8 cellular contexts compared by ENCODE assay signal in the genomic region with DNA sequence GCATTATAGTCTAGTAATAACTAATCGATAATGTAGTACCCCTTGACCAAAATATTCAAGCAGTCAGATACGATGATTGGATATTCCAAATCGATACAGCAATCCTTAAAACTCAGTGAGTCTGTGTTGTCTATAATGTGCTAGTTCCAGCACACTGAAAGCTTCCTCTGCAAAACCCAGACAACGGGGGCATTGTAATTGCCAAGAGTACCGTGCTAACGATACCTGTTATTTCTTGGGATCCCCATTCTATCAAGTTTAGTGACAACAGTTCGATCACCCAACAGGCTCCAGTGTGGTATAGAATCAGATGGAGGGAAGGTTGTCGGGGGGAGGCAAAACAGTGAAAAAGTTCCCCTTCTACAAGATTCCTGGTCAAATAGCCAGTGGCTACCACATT. TPM values are rescaled to one million over a fixed set of nuclear protein-coding genes. Genes with fewer than 3 reads are reported as not detected.
DNase-seq lines count a peak whose midpoint lies in the region; ATAC-seq and TF ChIP-seq lines count a peak whose summit lies in the region.

No MANE protein-coding gene starts in this region.

- no peaks in the 10 kb centered on the region for H3K9me3 Mint-ChIP-seq in IgD-negative memory B cell
- H3K9me3 Mint-ChIP-seq in chondrocyte (ENCODE audit: low read depth) = peaks cover 3% of the 10 kb centered on the region
- peaks cover 0 to 1% (median 0%) of the 10 kb centered on the region in 11 donors for H3K9me3 Mint-ChIP-seq in naive thymus-derived CD4-positive, alpha-beta T cell

- H3K36me3 Mint-ChIP-seq in IgD-negative memory B cell (peaks cover 1% of the 10 kb centered on the region), chondrocyte (ENCODE audit: low read depth) (no peaks in the 10 kb centered on the region)
- peaks cover 0 to 6% (median 0%) of the 10 kb centered on the region in 5 donors for H3K36me3 Mint-ChIP-seq in naive thymus-derived CD4-positive, alpha-beta T cell

- H3K4me1 ChIP-seq in ACC112 (ENCODE audit: control insufficient read depth, insufficient read depth, low read length, unreplicated experiment) = peaks cover 36% of the 10 kb centered on the region
- peaks cover 5% of the 10 kb centered on the region in 2 donors for H3K4me1 ChIP-seq in naive thymus-derived CD4-positive, alpha-beta T cell (ENCODE audit: control insufficient read depth in 2 of 2, insufficient read depth in 2 of 2, low read length in 2 of 2)

- H3K36me3 ChIP-seq in ACC112 (ENCODE audit: insufficient read depth, low read length) = no peaks in the 10 kb centered on the region
- H3K36me3 ChIP-seq in naive thymus-derived CD4-positive, alpha-beta T cell (ENCODE audit: control insufficient read depth in 2 of 3, insufficient read depth in 3 of 3, low read length in 3 of 3) = no peaks in the 10 kb centered on the region

- intact Hi-C loops in naive thymus-derived CD4-positive, alpha-beta T cell (cut with micrococcal nuclease) = loop anchor here (1.0 to 10.0 kb wide), 10 partner anchors 52 to 1417 kb away; partner anchors contain the start of genes KIF5B (in 2 of the 2), ARHGAP12 (in 1 of the 2), CCDC7 (in 1 of the 2) and EPC1 (in 1 of the 2)

- H3K4me1 Mint-ChIP-seq in IgD-negative memory B cell (peaks cover 2 to 15% (median 10%) of the 10 kb centered on the region in 3 donors), chondrocyte (ENCODE audit: low read depth) (peaks cover 63% of the 10 kb centered on the region)
- peaks cover 7 to 34% (median 14%) of the 10 kb centered on the region in 7 donors for H3K4me1 Mint-ChIP-seq in naive thymus-derived CD4-positive, alpha-beta T cell

- peak overlapping the region; percentile 82 for H3K4me3 ChIP-seq in ACC112 (ENCODE audit: low read depth, low read length)
- H3K4me3 ChIP-seq in naive thymus-derived CD4-positive, alpha-beta T cell (ENCODE audit: low read length) = peak overlapping the region; percentile 84

- CTCF ChIA-PET in naive thymus-derived CD4-positive, alpha-beta T cell (lab: Charles Lee) = interaction anchor here (0.6 to 2.9 kb wide), 2 partner anchors 246 to 255 kb away, joined by 3 to 21 read pairs; no protein-coding TSS in a partner anchor

- H3K79me2 ChIP-seq in ACC112 (ENCODE audit: control insufficient read depth, insufficient read depth, low read length, unreplicated experiment) = peaks cover 11% of the 10 kb centered on the region

- no peak for ATAC-seq in naive thymus-derived CD4-positive, alpha-beta T cell
- no peak for ATAC-seq in HG03095 (IDR thresholded peaks at IDR 0.05; ENCODE audit: unreplicated experiment)
- ATAC-seq in GM18868 (IDR thresholded peaks at IDR 0.05; ENCODE audit: unreplicated experiment) = no peak

- H3K27ac Mint-ChIP-seq in IgD-negative memory B cell (peak overlapping the region; percentile 78 to 99 (median 99)), chondrocyte (ENCODE audit: unreplicated experiment) (peak overlapping the region; percentile 96)
- peak overlapping the region in 6 of 9 donors; percentile 67 to 99 (median 98) for H3K27ac Mint-ChIP-seq in naive thymus-derived CD4-positive, alpha-beta T cell

- H3K27me3 ChIP-seq in ACC112 (ENCODE audit: insufficient read depth, low read length) = no peaks in the 10 kb centered on the region
- H3K27me3 ChIP-seq in naive thymus-derived CD4-positive, alpha-beta T cell (ENCODE audit: control insufficient read depth in 2 of 2, insufficient read depth in 2 of 2, low read length in 2 of 2) = no peaks in the 10 kb centered on the region

- TF ChIP-seq CTCF in chondrocyte (IDR thresholded peaks at IDR 0.05) = no peak

- DNase-seq in chondrocyte (ENCODE audit: low spot score) (no peak), NOMO-1 (lab: John Stamatoyannopoulos, UW; ENCODE audit: unreplicated experiment in 2 of 2) (no peak), NCI-H1092 treated with DMSO at 0.1 percent for 48 hours (lab: John Stamatoyannopoulos, UW) (no peak)
- DNase-seq in naive thymus-derived CD4-positive, alpha-beta T cell = no peak

- H2AFZ ChIP-seq in ACC112 (ENCODE audit: low read length, unreplicated experiment) = peak overlapping the region; percentile 77

- H3K9me3 ChIP-seq in naive thymus-derived CD4-positive, alpha-beta T cell (ENCODE audit: control insufficient read depth in 2 of 3, low read length in 3 of 3) = no peaks in the 10 kb centered on the region

- H3K27me3 Mint-ChIP-seq in IgD-negative memory B cell = no peaks in the 10 kb centered on the region
- no peaks in the 10 kb centered on the region for H3K27me3 Mint-ChIP-seq in chondrocyte (ENCODE audit: low read depth)
- H3K27me3 Mint-ChIP-seq in naive thymus-derived CD4-positive, alpha-beta T cell = no peaks in the 10 kb centered on the region

- H3K4me3 Mint-ChIP-seq in IgD-negative memory B cell = peak overlapping the region in 3 of 4 donors; percentile 65 to 99 (median 84)
- H3K4me3 Mint-ChIP-seq in chondrocyte (ENCODE audit: unreplicated experiment) = peak overlapping the region; percentile 75
- peak overlapping the region; percentile 29 to 94 (median 90) for H3K4me3 Mint-ChIP-seq in naive thymus-derived CD4-positive, alpha-beta T cell

- POLR2A ChIA-PET in naive thymus-derived CD4-positive, alpha-beta T cell (lab: Charles Lee) = interaction anchor here (1.5 to 3.6 kb wide), 2 partner anchors 246 to 288 kb away, joined by 7 to 41 read pairs; partner anchors contain the start of gene ZEB1

- H3K27ac ChIP-seq in ACC112 (ENCODE audit: low read depth, low read length) = peak overlapping the region; percentile 96
- H3K27ac ChIP-seq in naive thymus-derived CD4-positive, alpha-beta T cell (ENCODE audit: low read depth, low read length) = peak overlapping the region; percentile 96

RNA-seq across cellular contexts. Expression of gene ZNF438, which starts 0.9 kb away (rescaled TPM):
- 4.0 TPM for polyA plus RNA-seq in IgD-negative memory B cell
- 4.4 to 6.0 TPM (median 4.9 TPM) in 3 replicates for total RNA-seq in chondrocyte
- total RNA-seq in naive thymus-derived CD4-positive, alpha-beta T cell = 1 to 10 TPM; 3.9 to 5.8 (median 4.0) TPM
- 1 to 10 TPM; 6.5 to 9.4 TPM for polyA plus RNA-seq in naive thymus-derived CD4-positive, alpha-beta T cell
